In genomic region chr16:228917-229730, GRCh38 we compare ENCODE assay signal across 8 cellular contexts. TPM values are rescaled to one million over a fixed set of nuclear protein-coding genes. Genes with fewer than 3 reads are reported as not detected.
A peak's percentile ranks its signal among the peaks of the same experiment; 100 is the strongest.
DNase-seq lines count a peak whose midpoint lies in the region; ATAC-seq and TF ChIP-seq lines count a peak whose summit lies in the region.

TSS of gene LUC7L (minus strand) at chr16:229449. CDS start at chr16:229339, 110 bp downstream.

- H3K4me1 ChIP-seq in mucosa of rectum (ENCODE audit: control insufficient read depth in 2 of 2, insufficient read depth in 2 of 2, low read length in 2 of 2), result peaks cover 5 to 9% of the 10 kb centered on the region in 2 donors

- no peaks in the 10 kb centered on the region for H3K27me3 ChIP-seq in mucosa of rectum (ENCODE audit: control insufficient read depth in 2 of 2, insufficient read depth in 2 of 2, low read length in 2 of 2)

- H3K4me3 ChIP-seq in mucosa of rectum (ENCODE audit: low read length in 2 of 2), result peak within 1 kb of the TSS; percentile 73 to 90

- peak; percentile 78 for ATAC-seq in GM21529 (IDR thresholded peaks at IDR 0.05; ENCODE audit: unreplicated experiment)

- peak; percentile 75 for DNase-seq in DMS 273 treated with DMSO at 0.1 percent for 48 hours (lab: John Stamatoyannopoulos, UW)
- peak; percentile 93 for DNase-seq in activated T-cell treated with anti-CD3 and anti-CD28 coated beads, Interleukin-2, amount 50 U/mL, for 24 hours
- peak; percentile 88 to 92 for DNase-seq in erythroblast (lab: John Stamatoyannopoulos, UW)
- DNase-seq in stimulated activated CD8-positive, alpha-beta memory T cell treated with anti-CD3 and anti-CD28 coated beads, Interleukin-4, amount 100 ng/mL, for 48 hours, result peak; percentile 92

- no peaks in the 10 kb centered on the region for H3K9me3 Mint-ChIP-seq in activated T-cell treated with anti-CD3 and anti-CD28 coated beads, Interleukin-2, amount 50 U/mL, for 24 hours

- H3K27ac ChIP-seq in mucosa of rectum (ENCODE audit: low read depth in 2 of 2, low read length in 2 of 2), result peak within 1 kb of the TSS; percentile 98 to 99

- peak within 1 kb of the TSS; percentile 92 for H3K4me3 Mint-ChIP-seq in activated T-cell treated with anti-CD3 and anti-CD28 coated beads, Interleukin-2, amount 50 U/mL, for 24 hours

- peak within 1 kb of the TSS; percentile 90 to 97 for H3K9ac ChIP-seq in mucosa of rectum (ENCODE audit: low read depth in 1 of 2, low read length in 2 of 2)

- peaks cover 36% of the 10 kb centered on the region for H3K4me1 Mint-ChIP-seq in activated T-cell treated with anti-CD3 and anti-CD28 coated beads, Interleukin-2, amount 50 U/mL, for 24 hours (ENCODE audit: low read depth)

- H3K27ac Mint-ChIP-seq in activated T-cell treated with anti-CD3 and anti-CD28 coated beads, Interleukin-2, amount 50 U/mL, for 24 hours, result peak within 1 kb of the TSS; percentile 97

- H3K36me3 ChIP-seq in mucosa of rectum (ENCODE audit: control insufficient read depth in 2 of 2, insufficient read depth in 2 of 2, low read length in 2 of 2), result peaks cover 15 to 19% of the 10 kb centered on the region in 2 donors

- peak; percentile 93 for TF ChIP-seq POLR2A in erythroblast (IDR thresholded peaks at IDR 0.05; ENCODE audit: low read length)

- peaks cover 43% of the 10 kb centered on the region for H3K36me3 Mint-ChIP-seq in activated T-cell treated with anti-CD3 and anti-CD28 coated beads, Interleukin-2, amount 50 U/mL, for 24 hours (ENCODE audit: low read depth)

- no peaks in the 10 kb centered on the region for H3K9me3 ChIP-seq in mucosa of rectum (ENCODE audit: control insufficient read depth in 2 of 2, low read length in 2 of 2)

- no peaks in the 10 kb centered on the region for H3K27me3 Mint-ChIP-seq in activated T-cell treated with anti-CD3 and anti-CD28 coated beads, Interleukin-2, amount 50 U/mL, for 24 hours

- TF ChIP-seq RAD21 in Ishikawa (IDR thresholded peaks at IDR 0.05; ENCODE audit: low read depth), result peak; percentile 9; the same call in 1 of the 2 replicates

- TF ChIP-seq EP300 in Ishikawa (IDR thresholded peaks at IDR 0.05; ENCODE audit: borderline replicate concordance), result no peak; the same call in 1 of the 2 replicates

TF ChIP-seq in Ishikawa, 13 proteins besides CTCF, POLR2A, EP300 and RAD21:
- no peak for TF ChIP-seq CEBPB (IDR thresholded peaks at IDR 0.05)
- peak; percentile 46; the same call in 1 of the 2 replicates for TF ChIP-seq EGR1 (IDR thresholded peaks at IDR 0.05)
- TF ChIP-seq YY1 (IDR thresholded peaks at IDR 0.05; ENCODE audit: low read depth), result peak; percentile 79
- no peak for TF ChIP-seq REST (IDR thresholded peaks at IDR 0.05; ENCODE audit: low read depth)
- peak; percentile 53 for TF ChIP-seq USF1 (IDR thresholded peaks at IDR 0.05)
- peak; percentile 28; the same call in 1 of the 2 replicates for TF ChIP-seq NFIC (IDR thresholded peaks at IDR 0.05)
- peak; percentile 99 for TF ChIP-seq ZBTB7A (IDR thresholded peaks at IDR 0.05; ENCODE audit: low read depth)
- TF ChIP-seq CREB1 (IDR thresholded peaks at IDR 0.05; ENCODE audit: low read depth), result peak; percentile 91
- TF ChIP-seq FOXM1 (IDR thresholded peaks at IDR 0.05; ENCODE audit: borderline replicate concordance, low read depth), result no peak
- TF ChIP-seq MAX (IDR thresholded peaks at IDR 0.05), result peak; percentile 98
- no peak for TF ChIP-seq TEAD4 (IDR thresholded peaks at IDR 0.05)
- peak; percentile 84 for TF ChIP-seq TAF1 (IDR thresholded peaks at IDR 0.05; ENCODE audit: low read depth)
- peak; percentile 81 for TF ChIP-seq TCF12 (IDR thresholded peaks at IDR 0.05; ENCODE audit: low read depth)

TF ChIP-seq in PFSK-1, 5 proteins besides CTCF, POLR2A, EP300 and RAD21:
- peak; percentile 85; the same call in 1 of the 2 replicates for TF ChIP-seq SIN3A (IDR thresholded peaks at IDR 0.05; ENCODE audit: borderline replicate concordance, insufficient read depth, low read length)
- TF ChIP-seq REST (IDR thresholded peaks at IDR 0.05; ENCODE audit: insufficient read depth in 1 of 2, low read depth in 2 of 2, low read length in 2 of 2), result peak; percentile 47 to 66; a peak in 3 of 4 replicates
- TF ChIP-seq FOXP2 (optimal IDR thresholded peaks at IDR 0.05; ENCODE audit: borderline replicate concordance, extremely low read depth, extremely low read length, insufficient read depth), result peak; percentile 68
- no peak; the same call in 1 of the 2 replicates for TF ChIP-seq TAF1 (IDR thresholded peaks at IDR 0.05; ENCODE audit: borderline replicate concordance, insufficient read depth, low read length)
- TF ChIP-seq POLR2AphosphoS5 (IDR thresholded peaks at IDR 0.05; ENCODE audit: low read depth, low read length), result peak; percentile 99

RNA-seq across cellular contexts. Expression of gene LUC7L, which starts in this region (rescaled TPM):
- 78.5 TPM for polyA plus RNA-seq in PFSK-1 (2012; ENCODE audit: insufficient read length, low read depth)

Comparison
In these comparisons a context has a peak if more than half of its experiments do, and no peak if none do; other contexts are left out.
1. Peak in every context shown above with its lines: DNase-seq, ATAC-seq, H3K4me3 ChIP-seq and H3K27ac ChIP-seq.